1 cellular context compared by ENCODE assay signal in genomic region chr22:47663615-47664605, GRCh38.
TF ChIP-seq lines count a peak whose summit lies in the region.

No MANE protein-coding gene starts in this region.

TF ChIP-seq in K562, 482 proteins besides CTCF, POLR2A, EP300 and RAD21 (continued from another document):
- TF ChIP-seq MGA (IDR thresholded peaks at IDR 0.05) (peak; percentile 28; the same call in 1 of the 2 replicates), MNT (conservative IDR thresholded peaks at IDR 0.05) (0 out of 4 replicates have a peak, but pooled peaks of 1 of the 2 experiments have one; percentile 39), NR2C1 (IDR thresholded peaks at IDR 0.05) (peak; percentile 59), NR2C1 (tag; IDR thresholded peaks at IDR 0.05) (peak; percentile 79), TRIM24 (IDR thresholded peaks at IDR 0.05) (peak; percentile 76 to 87; a peak in 2 of 4 replicates), RFX1 (IDR thresholded peaks at IDR 0.05) (no peak; the same call in 1 of the 2 replicates), CXXC5 (CRISPR knock-in tag; IDR thresholded peaks at IDR 0.05) (0 out of 2 replicates have a peak, but pooled peaks have one; percentile 17), KAT8 (IDR thresholded peaks at IDR 0.05; ENCODE audit: low read depth) (no peak), DNMT1 (IDR thresholded peaks at IDR 0.05) (no peak), EP400 (IDR thresholded peaks at IDR 0.05) (0 out of 2 replicates have a peak, but pooled peaks have one; percentile 17), TAL1 (IDR thresholded peaks at IDR 0.05) (peak; percentile 56), TCF3 (CRISPR knock-in tag; IDR thresholded peaks at IDR 0.05) (peak; percentile 60)
